19 cellular contexts compared by ENCODE assay signal in genomic region chr2:127670055-127670956, GRCh38. TPM values are rescaled to one million over a fixed set of nuclear protein-coding genes. Genes with fewer than 3 reads are reported as not detected.
DNase-seq lines count a peak whose midpoint lies in the region; ATAC-seq, FAIRE-seq and TF ChIP-seq lines count a peak whose summit lies in the region.
"Had no signal": no experiment of that assay in that cellular context is flagged by ENCODE, and none has a peak within 500 bp of the region (broad histone marks: within the 10 kb centered on the region; RNA-seq: fewer than 3 reads in every experiment).

No MANE protein-coding gene starts in this region.

- TF ChIP-seq RAD21 in H1 (IDR thresholded peaks at IDR 0.05 in 1 of 2, conservative IDR thresholded peaks at IDR 0.05 in 1 of 2; ENCODE audit: low read depth in 2 of 2, low read length in 2 of 2) = no peak

- no peak overlapping the region for H3K18ac ChIP-seq in H1 (ENCODE audit: extremely low read depth, low read length)

- no peak overlapping the region for H4K8ac ChIP-seq in H1 (ENCODE audit: extremely low read depth, insufficient read depth, low read length)

- H3K27me3 ChIP-seq in H1 (replicated peaks in 1 of 4; ENCODE audit: control insufficient read depth in 3 of 4, extremely low read depth in 1 of 4, insufficient read depth in 3 of 4, low read length in 3 of 4) (peaks cover 9 to 39% (median 21%) of the 10 kb centered on the region in 4 experiments), sigmoid colon (no peaks in the 10 kb centered on the region)
- H3K27me3 ChIP-seq: SJSA1 had no signal

- no peak overlapping the region for H2BK12ac ChIP-seq in H1 (ENCODE audit: low read depth, low read length)

- H2BK120ac ChIP-seq in H1 (replicated peaks; ENCODE audit: low read depth, low read length) = no peak overlapping the region

- POLR2A ChIA-PET in AG04449 (lab: Yijun Ruan, JAX) (no interaction called here), H1 (lab: Charles Lee; ENCODE audit: partially characterized antibody) (no interaction called here)

- no peak overlapping the region for H2BK15ac ChIP-seq in H1 (ENCODE audit: low read length)

- peaks cover 2% of the 10 kb centered on the region; the same call in 1 of the 2 replicates for H3K23me2 ChIP-seq in H1 (ENCODE audit: low read depth, low read length)

- no peak overlapping the region for H3K4me2 ChIP-seq in H1 (ENCODE audit: insufficient read depth in 1 of 2, low read depth in 2 of 2, low read length in 2 of 2)

- H4K91ac ChIP-seq in H1 (replicated peaks; ENCODE audit: insufficient read length, low read length) = no peak overlapping the region

- no peak overlapping the region for H2BK5ac ChIP-seq in H1 (ENCODE audit: low read depth, low read length)

- H4K20me1 ChIP-seq in H1 (replicated peaks in 1 of 2; ENCODE audit: control insufficient read depth in 1 of 2, insufficient read depth in 2 of 2, low read length in 2 of 2) = no peaks in the 10 kb centered on the region

- TF ChIP-seq POLR2A in H1 (IDR thresholded peaks at IDR 0.05; ENCODE audit: control extremely low read depth in 1 of 2, low read depth in 2 of 2, low read length in 2 of 2) (no peak), sigmoid colon (IDR thresholded peaks at IDR 0.05) (no peak)

- TF ChIP-seq CTCF in AG04449 (IDR thresholded peaks at IDR 0.05; ENCODE audit: insufficient read depth, low read length, missing control alignments) (no peak), D721Med (IDR thresholded peaks at IDR 0.05; ENCODE audit: insufficient read depth, missing control alignments) (no peak), H1 (IDR thresholded peaks at IDR 0.05; ENCODE audit: control extremely low read depth in 1 of 3, insufficient read depth in 1 of 3, low read depth in 1 of 3, low read length in 3 of 3) (no peak), sigmoid colon (IDR thresholded peaks at IDR 0.05) (no peak)

- no peak overlapping the region for H3K56ac ChIP-seq in H1 (replicated peaks; ENCODE audit: insufficient read length, low read depth, low read length)

- no peak overlapping the region for H3K14ac ChIP-seq in H1 (ENCODE audit: insufficient read length)

- no peak overlapping the region for H3K9ac ChIP-seq in H1 (replicated peaks in 1 of 4; ENCODE audit: extremely low read depth in 1 of 4, low read depth in 3 of 4, low read length in 3 of 4)

- H3K4me1 ChIP-seq in H1 (replicated peaks in 1 of 4; ENCODE audit: control insufficient read depth in 3 of 4, insufficient read depth in 4 of 4, low read length in 3 of 4) (no peaks in the 10 kb centered on the region; a peak in 1 of 7 replicates), sigmoid colon (peaks cover 0 to 80% (median 64%) of the 10 kb centered on the region in 4 donors)

- H3K27ac ChIP-seq in H1 (ENCODE audit: low read depth, low read length) (no peak overlapping the region), sigmoid colon (peak overlapping the region; percentile 96 to 97 (median 97))
- H3K27ac ChIP-seq: RWPE1, SJSA1 had no signal

- H3K9me3 ChIP-seq in H1 (ENCODE audit: insufficient read depth in 2 of 2, low read depth in 1 of 2, low read length in 1 of 2) (no peaks in the 10 kb centered on the region), sigmoid colon (no peaks in the 10 kb centered on the region)
- H3K9me3 ChIP-seq: SJSA1 had no signal

- FAIRE-seq in D721Med (lab: Jason Lieb, UNC) = no peak
- no peak for FAIRE-seq in H1 (lab: Jason Lieb, UNC)

- H4K5ac ChIP-seq in H1 (ENCODE audit: insufficient read length, low read depth, low read length) = no peak overlapping the region

- WGBS in H1 (ENCODE audit: extremely low coverage in 1 of 2, insufficient coverage in 1 of 2, insufficient read length in 1 of 2, insufficient replicate concordance in 2 of 2, low coverage in 1 of 2, low lambda C conversion rate in 2 of 2, missing lambda C conversion rate in 1 of 2), 2 experiments = 92% methylated on average over 10 of the region's 10 CpGs; no CpG with 5 or more reads in 1 of the 2 experiments
- 66 to 81% methylated on average over 10 of the region's 10 CpGs for WGBS in sigmoid colon, 2 donors

- no peaks in the 10 kb centered on the region for H3K79me2 ChIP-seq in H1 (ENCODE audit: control insufficient read depth in 1 of 2, insufficient read depth in 2 of 2, low read length in 2 of 2)

- intact Hi-C loops in sigmoid colon (cut with DNase I) = no loop called here

- ATAC-seq in GM18519 (IDR thresholded peaks at IDR 0.05; ENCODE audit: low FRiP score, unreplicated experiment) (no peak), GM19324 (IDR thresholded peaks at IDR 0.05; ENCODE audit: low FRiP score, unreplicated experiment) (no peak)
- ATAC-seq: PC-3 had no signal

- CTCF ChIA-PET in AG04449 (lab: Yijun Ruan, JAX) = interaction anchor here (0.6 kb wide), 1 partner anchor 15 kb away, joined by 3 read pairs; no protein-coding TSS in a partner anchor
- CTCF ChIA-PET in H1 (lab: Charles Lee; ENCODE audit: partially characterized antibody) = no interaction called here

- H3K23ac ChIP-seq in H1 (ENCODE audit: insufficient read length) = no peak overlapping the region

- no peak overlapping the region for H2AFZ ChIP-seq in H1 (ENCODE audit: low read length)

- peak; percentile 0 for DNase-seq in AG04449 (ENCODE audit: low read depth, low spot score)
- peak; percentile 6 for DNase-seq in D721Med (ENCODE audit: insufficient read length, low spot score)
- no peak for DNase-seq in H1 (ENCODE audit: low read depth in 1 of 2, low spot score in 2 of 2)
- DNase-seq in sigmoid colon = peak; percentile 64
- DNase-seq in CD1c-positive myeloid dendritic cell (ENCODE audit: extremely low spot score) = no peak
- no peak for DNase-seq in NAMALWA (ENCODE audit: low spot score)
- DNase-seq: CD4-positive, alpha-beta T cell; HCEC 1CT; KBM-7; NCI-H1436; NCI-H2081; NCI-H510A; NCI-H774 had no signal

- no peak overlapping the region for H3K4ac ChIP-seq in H1 (replicated peaks; ENCODE audit: insufficient read length, low read depth, low read length)

- TF ChIP-seq EP300 in H1 (IDR thresholded peaks at IDR 0.05; ENCODE audit: borderline replicate concordance in 1 of 2, low read depth in 2 of 2, low read length in 2 of 2) = no peak
- TF ChIP-seq EP300 in sigmoid colon (IDR thresholded peaks at IDR 0.05) = no peak

- H3K36me3 ChIP-seq in H1 (ENCODE audit: control insufficient read depth in 2 of 4, insufficient read depth in 4 of 4, low read length in 3 of 4) (no peaks in the 10 kb centered on the region), sigmoid colon (peaks cover 0 to 6% (median 0%) of the 10 kb centered on the region in 4 donors)

- H2BK20ac ChIP-seq in H1 (ENCODE audit: low read length) = no peak overlapping the region

- peaks cover 2% of the 10 kb centered on the region; the same call in 1 of the 2 replicates for H3K79me1 ChIP-seq in H1 (ENCODE audit: low read depth, low read length)

- H3K4me3 ChIP-seq in AG04449 (ENCODE audit: low read depth, low read length) (no peak overlapping the region), H1 (ENCODE audit: extremely low read depth in 1 of 4, insufficient read depth in 2 of 4, low read depth in 3 of 4, low read length in 4 of 4) (no peak overlapping the region), sigmoid colon (peak overlapping the region; percentile 5 to 90 (median 80))
- H3K4me3 ChIP-seq: SJSA1 had no signal

- 0 out of 2 replicates have a peak overlapping the region, but pooled peaks have one; percentile 24 for H2AK5ac ChIP-seq in H1 (ENCODE audit: low read depth, low read length)

TF ChIP-seq in H1, 55 proteins besides CTCF, POLR2A, EP300 and RAD21 (continues in another document):
- TF ChIP-seq RBBP5 (IDR thresholded peaks at IDR 0.05; ENCODE audit: borderline replicate concordance, low read depth, low read length) = no peak
- TF ChIP-seq E2F6 (IDR thresholded peaks at IDR 0.05) = no peak

RNA-seq across cellular contexts. Expression of gene LIMS2, which starts 5.0 kb away (rescaled TPM):
- 4.8 and 4.9 TPM in 2 replicates for total RNA-seq in H1 (2021; fragmentation: NEBNext Ultra II Directional; extraction: Animal tissue kit (Norgen Biotek cat#: 25700))
- polyA plus RNA-seq in H1 (2011; rRNA removed) (3.3 and 5.1 TPM in 2 replicates), sigmoid colon (10 to 100 TPM in 2 of 3 donors, 1 to 10 TPM in 1; 3.2 to 40.6 (median 17.4) TPM)
- polyA plus RNA-seq in H1 (2011; cell fraction: cytosol; rRNA removed) = 2.4 TPM
- polyA plus RNA-seq in H1 (2011; cell fraction: nucleus; rRNA removed) = 5.6 TPM
- polyA plus RNA-seq in H1 (2012, experiment 1 of 2) = 2.7 to 3.7 TPM (median 3.6 TPM) in 4 replicates
- polyA plus RNA-seq in H1 (2012, experiment 2 of 2) = 5.1 TPM
- 3.6 TPM for polyA plus RNA-seq in H1 (2013, experiment 1 of 2)
- polyA plus RNA-seq in H1 (2013, experiment 2 of 2) = 3.8 TPM
- 0.90 and 1.2 TPM in 2 replicates for polyA minus RNA-seq in H1 (2011; rRNA and poly(A)+ RNA removed)
- 1.5 TPM for polyA minus RNA-seq in H1 (2011; cell fraction: cytosol; rRNA and poly(A)+ RNA removed)
- 2.3 TPM for polyA minus RNA-seq in H1 (2011; cell fraction: nucleus; rRNA and poly(A)+ RNA removed)
- 100 to 1,000 TPM; 125 to 357 (median 195) TPM for total RNA-seq in sigmoid colon

RNA-seq across cellular contexts. Expression of gene GPR17, which starts 24.4 kb away (rescaled TPM):
- total RNA-seq in H1 (2021; fragmentation: NEBNext Ultra II Directional; extraction: Animal tissue kit (Norgen Biotek cat#: 25700)) = not detected in 2 replicates
- 0.03 TPM in 2 replicates for polyA plus RNA-seq in H1 (2011; rRNA removed)
- not detected for polyA plus RNA-seq in H1 (2011; cell fraction: cytosol; rRNA removed)
- 0.13 TPM for polyA plus RNA-seq in H1 (2011; cell fraction: nucleus; rRNA removed)
- 0.14 to 0.90 TPM (median 0.59 TPM) in 3 of 4 replicates, not detected in the other for polyA plus RNA-seq in H1 (2012, experiment 1 of 2)
- polyA plus RNA-seq in H1 (2012, experiment 2 of 2) = 0.09 TPM
- not detected for polyA plus RNA-seq in H1 (2013, experiment 1 of 2)
- polyA plus RNA-seq in H1 (2013, experiment 2 of 2) = not detected
- not detected in 2 replicates for polyA minus RNA-seq in H1 (2011; rRNA and poly(A)+ RNA removed)
- polyA minus RNA-seq in H1 (2011; cell fraction: cytosol; rRNA and poly(A)+ RNA removed) = not detected
- polyA minus RNA-seq in H1 (2011; cell fraction: nucleus; rRNA and poly(A)+ RNA removed) = not detected
- 1 to 10 TPM in 1 of 4 donors, under 1 TPM in 2, not detected in 1; 0.36 to 1.4 (median 0.66) TPM for total RNA-seq in sigmoid colon
- polyA plus RNA-seq in sigmoid colon = under 1 TPM in 2 of 3 donors, not detected in 1; 0.48 to 0.60 TPM
- total RNA-seq: CD4-positive, alpha-beta T cell; G401; SJSA1 had no signal

RNA-seq across cellular contexts. Expression of gene SFT2D3, which starts 31.0 kb away (rescaled TPM):
- 7.1 and 7.3 TPM in 2 replicates for total RNA-seq in H1 (2021; fragmentation: NEBNext Ultra II Directional; extraction: Animal tissue kit (Norgen Biotek cat#: 25700))
- polyA plus RNA-seq in H1 (2011; rRNA removed) = 7.3 and 10.3 TPM in 2 replicates
- 11.5 TPM for polyA plus RNA-seq in H1 (2011; cell fraction: cytosol; rRNA removed)
- 5.6 TPM for polyA plus RNA-seq in H1 (2011; cell fraction: nucleus; rRNA removed)
- not detected in 4 replicates for polyA plus RNA-seq in H1 (2012, experiment 1 of 2)
- polyA plus RNA-seq in H1 (2012, experiment 2 of 2) = 5.5 TPM
- 11.1 TPM for polyA plus RNA-seq in H1 (2013, experiment 1 of 2)
- 10.8 TPM for polyA plus RNA-seq in H1 (2013, experiment 2 of 2)
- 5.5 and 5.6 TPM in 2 replicates for polyA minus RNA-seq in H1 (2011; rRNA and poly(A)+ RNA removed)
- polyA minus RNA-seq in H1 (2011; cell fraction: cytosol; rRNA and poly(A)+ RNA removed) = 5.8 TPM
- polyA minus RNA-seq in H1 (2011; cell fraction: nucleus; rRNA and poly(A)+ RNA removed) = 9.4 TPM
- total RNA-seq in sigmoid colon = 1 to 10 TPM; 5.6 to 8.6 (median 7.9) TPM
- polyA plus RNA-seq in sigmoid colon = 1 to 10 TPM; 1.4 to 6.5 (median 1.8) TPM

Comparison
In these comparisons a context has a peak if more than half of its experiments do, and no peak if none do; other contexts are left out.
1. DNase-seq: peak in AG04449 (single experiment), D721Med (single experiment) and sigmoid colon (single experiment); none in H1 (0 of 2), CD1c-positive myeloid dendritic cell (single experiment) and NAMALWA (single experiment).
2. H3K4me3 ChIP-seq: peak in sigmoid colon (4 of 4); none in AG04449 (single experiment) and H1 (0 of 4).
3. RNA of gene LIMS2, which starts 5.0 kb away (total RNA-seq): 125 to 357 TPM in sigmoid colon; 4.8 to 4.9 TPM in H1; every median in the first group is over 10 times any median in the second.